Comparison of ENCODE assay signal across 2 cellular contexts in genomic region chr22:37071850-37072592, GRCh38.
TF ChIP-seq lines count a peak whose summit lies in the region.

No MANE protein-coding gene starts in this region.

TF ChIP-seq in HEK293T, 16 proteins besides CTCF, POLR2A, EP300 and RAD21:
- TF ChIP-seq TARDBP (IDR thresholded peaks at IDR 0.05) (peak; percentile 81), CTBP1 (IDR thresholded peaks at IDR 0.05; ENCODE audit: borderline replicate concordance) (peak; percentile 78)
- TF ChIP-seq, protein P1, sequence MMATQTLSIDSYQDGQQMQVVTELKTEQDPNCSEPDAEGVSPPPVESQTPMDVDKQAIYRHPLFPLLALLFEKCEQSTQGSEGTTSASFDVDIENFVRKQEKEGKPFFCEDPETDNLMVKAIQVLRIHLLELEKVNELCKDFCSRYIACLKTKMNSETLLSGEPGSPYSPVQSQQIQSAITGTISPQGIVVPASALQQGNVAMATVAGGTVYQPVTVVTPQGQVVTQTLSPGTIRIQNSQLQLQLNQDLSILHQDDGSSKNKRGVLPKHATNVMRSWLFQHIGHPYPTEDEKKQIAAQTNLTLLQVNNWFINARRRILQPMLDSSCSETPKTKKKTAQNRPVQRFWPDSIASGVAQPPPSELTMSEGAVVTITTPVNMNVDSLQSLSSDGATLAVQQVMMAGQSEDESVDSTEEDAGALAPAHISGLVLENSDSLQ (IDR thresholded peaks at IDR 0.05): peak; percentile 96

TF ChIP-seq in GM12878, 131 proteins besides CTCF, POLR2A, EP300 and RAD21:
- peak; percentile 31; the same call in 1 of the 2 replicates for TF ChIP-seq HDGF (IDR thresholded peaks at IDR 0.05)
- TF ChIP-seq, protein P1 (IDR thresholded peaks at IDR 0.05): 0 out of 2 replicates have a peak, but pooled peaks have one; percentile 11
